ENCODE assay signal across 8 cellular contexts in the genomic region with DNA sequence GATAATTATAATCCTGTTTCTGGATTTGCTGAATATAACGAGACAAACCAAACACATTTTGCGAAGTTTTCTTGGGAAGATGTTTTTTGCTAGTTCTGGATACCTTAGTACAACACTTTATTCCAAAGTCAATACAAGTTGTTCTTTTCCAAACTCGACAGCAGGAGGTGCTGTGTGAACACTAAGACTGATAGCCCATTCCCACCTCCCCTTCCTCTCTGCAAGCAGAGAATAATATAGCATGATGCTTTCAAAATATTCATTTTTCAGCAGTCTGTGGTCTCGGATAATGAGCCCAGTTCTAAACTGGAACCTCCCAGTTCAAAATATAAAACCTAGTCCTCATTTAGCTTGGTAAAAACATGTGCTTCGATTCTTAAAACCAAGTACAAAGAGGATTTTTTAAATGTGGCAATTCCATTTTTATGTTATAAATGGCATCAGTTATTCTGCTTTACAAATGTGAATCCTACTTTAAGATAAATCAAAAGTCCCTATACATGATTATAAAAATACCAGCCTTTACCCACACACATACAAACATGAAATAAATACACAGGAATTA.
A peak's percentile ranks its signal among the peaks of the same experiment; 100 is the strongest.
DNase-seq lines count a peak whose midpoint lies in the region; ATAC-seq and TF ChIP-seq lines count a peak whose summit lies in the region.

No MANE protein-coding gene starts in this region.

- TF ChIP-seq CTCF in GM06990 (IDR thresholded peaks at IDR 0.05; ENCODE audit: insufficient read depth, low read length, poor library complexity, severe bottlenecking) (peak; percentile 58), foreskin keratinocyte (conservative IDR thresholded peaks at IDR 0.05) (peak; percentile 66), testis (IDR thresholded peaks at IDR 0.05) (peak in 1 of 3 experiments; percentile 31)

- in situ Hi-C loops in ACHN (cut with HindIII; ENCODE audit: low pct_ligation_motif_present, low pct_unique_long_range_greater_than_20kb, low sequenced_read_pairs) = no loop called here

- H3K27me3 ChIP-seq in GM06990 (replicated peaks; ENCODE audit: control insufficient read depth, insufficient read depth, low read length) (no peaks in the 10 kb centered on the region), foreskin keratinocyte (no peaks in the 10 kb centered on the region), testis (no peaks in the 10 kb centered on the region)

- peak; percentile 74 for ATAC-seq in foreskin keratinocyte
- no peak for ATAC-seq in GM19023 (IDR thresholded peaks at IDR 0.05; ENCODE audit: unreplicated experiment)

- H3K4me1 ChIP-seq in foreskin keratinocyte = no peaks in the 10 kb centered on the region
- H3K4me1 ChIP-seq in testis = no peaks in the 10 kb centered on the region

- H3K27ac ChIP-seq in foreskin keratinocyte (no peak overlapping the region), testis (no peak overlapping the region)

- intact Hi-C loops in testis (cut with DNase I; ENCODE audit: low total_unique reads) = no loop called here

- 30 to 34% methylated on average over 5 of the region's 5 CpGs for WGBS in testis, 2 donors

- no peak for TF ChIP-seq POLR2A in testis (IDR thresholded peaks at IDR 0.05)

- no peaks in the 10 kb centered on the region for H3K9me3 ChIP-seq in testis

- DNase-seq in ACHN (peak; percentile 63), GM06990 (ENCODE audit: extremely low read depth, insufficient read length) (no peak), NCI-H1092 (lab: John Stamatoyannopoulos, UW) (peak; percentile 11), SW480 (ENCODE audit: low spot score) (peak; percentile 55), foreskin keratinocyte (peak in 1 of 2 donors; percentile 28), testis (peak; percentile 22), putamen (ENCODE audit: low spot score) (no peak)

- H3K36me3 ChIP-seq in GM06990 (ENCODE audit: control insufficient read depth, insufficient read depth, low read length) (no peaks in the 10 kb centered on the region), testis (ENCODE audit: low read depth, missing control alignments) (no peaks in the 10 kb centered on the region)

- no peak overlapping the region for H3K4me3 ChIP-seq in GM06990 (replicated peaks; ENCODE audit: low read depth, low read length)
- H3K4me3 ChIP-seq in testis = no peak overlapping the region

Comparison
In these comparisons a context has a peak if more than half of its experiments do, and no peak if none do; other contexts are left out.
1. DNase-seq: peak in ACHN (single experiment), NCI-H1092 (single experiment), SW480 (single experiment) and testis (single experiment); none in GM06990 (single experiment) and putamen (single experiment).